Comparison of ENCODE assay signal across 10 cellular contexts in genomic region chr17:16255481-16255901, GRCh38. TPM values are rescaled to one million over a fixed set of nuclear protein-coding genes. Genes with fewer than 3 reads are reported as not detected.
DNase-seq lines count a peak whose midpoint lies in the region; ATAC-seq and FAIRE-seq lines count a peak whose summit lies in the region.
"Had no signal": no experiment of that assay in that cellular context is flagged by ENCODE, and none has a peak within 500 bp of the region (broad histone marks: within the 10 kb centered on the region; RNA-seq: fewer than 3 reads in every experiment).

No MANE protein-coding gene starts in this region.

- H3K36me3 ChIP-seq in MG63: no peaks in the 10 kb centered on the region
- peaks cover 0 to 6% of the 10 kb centered on the region in 2 experiments for H3K36me3 ChIP-seq in mesenchymal stem cell (ENCODE audit: control insufficient read depth in 1 of 2, insufficient read depth in 2 of 2, low read depth in 1 of 2, low read length in 2 of 2)
- no peaks in the 10 kb centered on the region for H3K36me3 ChIP-seq in stomach smooth muscle (ENCODE audit: control insufficient read depth in 2 of 2, insufficient read depth in 2 of 2, low read length in 2 of 2)
- peaks cover 0 to 5% (median 3%) of the 10 kb centered on the region in 3 experiments for H3K36me3 ChIP-seq in naive thymus-derived CD4-positive, alpha-beta T cell (ENCODE audit: control insufficient read depth in 2 of 3, insufficient read depth in 3 of 3, low read length in 3 of 3)

- FAIRE-seq in RCC 7860 (lab: Jason Lieb, UNC): no peak

- peaks cover 0 to 2% (median 0%) of the 10 kb centered on the region in 11 donors for H3K9me3 Mint-ChIP-seq in naive thymus-derived CD4-positive, alpha-beta T cell
- H3K9me3 Mint-ChIP-seq: natural killer cell treated with Interleukin-12 subunit alpha and Interleukin-12 subunit beta and Interleukin-15 and Interleukin-18, amount 100 ng/mL, for 72 hours had no signal

- POLR2A ChIA-PET in naive thymus-derived CD4-positive, alpha-beta T cell (lab: Charles Lee): no interaction called here

- no peak overlapping the region for H2BK12ac ChIP-seq in mesenchymal stem cell (ENCODE audit: low read length in 2 of 2)

- no peak overlapping the region for H3K23ac ChIP-seq in mesenchymal stem cell (ENCODE audit: low read length in 2 of 2)

- peaks cover 2% of the 10 kb centered on the region for H3K4me1 ChIP-seq in mesenchymal stem cell (ENCODE audit: control insufficient read depth, insufficient read depth, low read depth, low read length)
- peaks cover 6% of the 10 kb centered on the region for H3K4me1 ChIP-seq in stomach smooth muscle (ENCODE audit: control insufficient read depth, insufficient read depth, low read length)
- H3K4me1 ChIP-seq in naive thymus-derived CD4-positive, alpha-beta T cell (ENCODE audit: control insufficient read depth in 2 of 2, insufficient read depth in 2 of 2, low read length in 2 of 2): no peaks in the 10 kb centered on the region

- no peak overlapping the region for H2AFZ ChIP-seq in mesenchymal stem cell (ENCODE audit: low read depth, low read length)

- H3K4me3 ChIP-seq in MG63 (no peak overlapping the region), mesenchymal stem cell (ENCODE audit: insufficient read depth in 1 of 2, low read depth in 1 of 2, low read length in 2 of 2) (peak overlapping the region in 1 of 2 experiments; percentile 60), stomach smooth muscle (ENCODE audit: low read length in 2 of 2) (peak overlapping the region in 1 of 2 donors; percentile 57)
- no peak overlapping the region for H3K4me3 ChIP-seq in naive thymus-derived CD4-positive, alpha-beta T cell (ENCODE audit: low read length)

- H3K4ac ChIP-seq in mesenchymal stem cell (ENCODE audit: low read depth in 1 of 2, low read length in 2 of 2): no peak overlapping the region

- H3K9ac ChIP-seq in mesenchymal stem cell (ENCODE audit: low read length) (peak overlapping the region; percentile 65), stomach smooth muscle (ENCODE audit: low read length in 2 of 2) (peak overlapping the region; percentile 3 to 43)

- no peak overlapping the region for H2BK120ac ChIP-seq in mesenchymal stem cell (ENCODE audit: low read depth, low read length)

- H3K4me2 ChIP-seq in mesenchymal stem cell (ENCODE audit: low read length, poor library complexity, severe bottlenecking): no peak overlapping the region

- intact Hi-C loops in naive thymus-derived CD4-positive, alpha-beta T cell (cut with micrococcal nuclease): no loop called here

- H3K27me3 Mint-ChIP-seq in naive thymus-derived CD4-positive, alpha-beta T cell: no peaks in the 10 kb centered on the region
- H3K27me3 Mint-ChIP-seq: natural killer cell treated with Interleukin-12 subunit alpha and Interleukin-12 subunit beta and Interleukin-15 and Interleukin-18, amount 100 ng/mL, for 72 hours had no signal

- DNase-seq in MG63 (peak; percentile 74), ecto neural progenitor cell (ENCODE audit: low spot score) (peak; percentile 61), mesenchymal stem cell (no peak), RCC 7860 (ENCODE audit: low spot score) (no peak), NCI-H1417 (lab: John Stamatoyannopoulos, UW) (no peak)
- no peak for DNase-seq in activated effector memory CD4-positive, alpha-beta T cell treated with anti-CD3 and anti-CD28 coated beads, Interleukin-2, amount 50 U/mL, for 16 hours
- DNase-seq in naive thymus-derived CD4-positive, alpha-beta T cell: no peak
- DNase-seq: activated naive CD4-positive, alpha-beta T cell treated with Interleukin-2 at 50 U/mL for 16 hours had no signal

- 78% methylated on average over 4 of the region's 4 CpGs for whole genome bisulfite sequencing in mesenchymal stem cell

- ATAC-seq in naive thymus-derived CD4-positive, alpha-beta T cell: no peak
- ATAC-seq: natural killer cell treated with Interleukin-12 subunit alpha and Interleukin-12 subunit beta and Interleukin-15 and Interleukin-18, amount 100 ng/mL, for 72 hours had no signal

- H2AK5ac ChIP-seq in mesenchymal stem cell (ENCODE audit: low read length, severe bottlenecking): no peak overlapping the region

- H3K27me3 ChIP-seq in MG63: no peaks in the 10 kb centered on the region
- no peaks in the 10 kb centered on the region for H3K27me3 ChIP-seq in mesenchymal stem cell (ENCODE audit: control insufficient read depth in 1 of 2, insufficient read depth in 1 of 2, low read length in 2 of 2)
- no peaks in the 10 kb centered on the region for H3K27me3 ChIP-seq in stomach smooth muscle (ENCODE audit: control insufficient read depth in 1 of 2, insufficient read depth in 2 of 2, low read length in 2 of 2)
- H3K27me3 ChIP-seq in naive thymus-derived CD4-positive, alpha-beta T cell (ENCODE audit: control insufficient read depth in 2 of 2, insufficient read depth in 2 of 2, low read length in 2 of 2): no peaks in the 10 kb centered on the region

- no peak overlapping the region for H4K91ac ChIP-seq in mesenchymal stem cell (ENCODE audit: low read length)

- CTCF ChIA-PET in naive thymus-derived CD4-positive, alpha-beta T cell (lab: Charles Lee): no interaction called here

- no peak overlapping the region for H2BK5ac ChIP-seq in mesenchymal stem cell (ENCODE audit: low read depth, low read length, poor library complexity, severe bottlenecking)

- H3K9me3 ChIP-seq in MG63 (no peaks in the 10 kb centered on the region), mesenchymal stem cell (ENCODE audit: control insufficient read depth, low read length) (no peaks in the 10 kb centered on the region), stomach smooth muscle (ENCODE audit: control insufficient read depth in 2 of 2, low read length in 2 of 2) (no peaks in the 10 kb centered on the region)
- no peaks in the 10 kb centered on the region for H3K9me3 ChIP-seq in naive thymus-derived CD4-positive, alpha-beta T cell (ENCODE audit: control insufficient read depth in 2 of 3, low read length in 3 of 3)

- peak overlapping the region in 1 of 2 experiments; percentile 4 for H3K18ac ChIP-seq in mesenchymal stem cell (ENCODE audit: low read depth in 1 of 2, low read length in 2 of 2)

- H3K14ac ChIP-seq in mesenchymal stem cell (ENCODE audit: low read length in 2 of 2): no peak overlapping the region

- H3K27ac ChIP-seq in mesenchymal stem cell (ENCODE audit: low read length, poor library complexity, severe bottlenecking) (no peak overlapping the region), stomach smooth muscle (ENCODE audit: low read length) (peak overlapping the region; percentile 46)
- no peak overlapping the region for H3K27ac ChIP-seq in naive thymus-derived CD4-positive, alpha-beta T cell (ENCODE audit: low read depth, low read length)

- no peak overlapping the region for H3K27ac Mint-ChIP-seq in naive thymus-derived CD4-positive, alpha-beta T cell
- H3K27ac Mint-ChIP-seq: natural killer cell treated with Interleukin-12 subunit alpha and Interleukin-12 subunit beta and Interleukin-15 and Interleukin-18, amount 100 ng/mL, for 72 hours had no signal

- H3K79me1 ChIP-seq in mesenchymal stem cell (replicated peaks; ENCODE audit: low read length, poor library complexity, severe bottlenecking): peaks cover 9% of the 10 kb centered on the region

- H4K8ac ChIP-seq in mesenchymal stem cell (ENCODE audit: low read length): no peak overlapping the region

- H2BK15ac ChIP-seq in mesenchymal stem cell (ENCODE audit: low read depth, poor library complexity, severe bottlenecking): no peak overlapping the region

- H3K36me3 Mint-ChIP-seq in naive thymus-derived CD4-positive, alpha-beta T cell: peaks cover 0 to 51% (median 17%) of the 10 kb centered on the region in 5 donors
- H3K36me3 Mint-ChIP-seq: natural killer cell treated with Interleukin-12 subunit alpha and Interleukin-12 subunit beta and Interleukin-15 and Interleukin-18, amount 100 ng/mL, for 72 hours had no signal

- H3K4me1 Mint-ChIP-seq in naive thymus-derived CD4-positive, alpha-beta T cell: peaks cover 0 to 19% (median 10%) of the 10 kb centered on the region in 7 donors

- H3K4me3 Mint-ChIP-seq in naive thymus-derived CD4-positive, alpha-beta T cell: no peak overlapping the region
- H3K4me3 Mint-ChIP-seq: natural killer cell treated with Interleukin-12 subunit alpha and Interleukin-12 subunit beta and Interleukin-15 and Interleukin-18, amount 100 ng/mL, for 72 hours had no signal

RNA-seq across cellular contexts. Expression of gene PIGL, which starts 38.5 kb away (rescaled TPM):
- total RNA-seq in MG63 (2014; rRNA removed; shearing (Covaris generic); ENCODE audit: low replicate concordance): 5.7 and 19.0 TPM in 2 replicates
- polyA plus RNA-seq in mesenchymal stem cell (2013, experiment 1 of 2): 15.5 TPM
- 15.0 TPM for polyA plus RNA-seq in mesenchymal stem cell (2013, experiment 2 of 2)
- total RNA-seq in naive thymus-derived CD4-positive, alpha-beta T cell: 10 to 100 TPM; 34.1 to 82.5 (median 75.3) TPM
- polyA plus RNA-seq in naive thymus-derived CD4-positive, alpha-beta T cell: 10 to 100 TPM; 12.3 to 15.2 TPM

RNA-seq across cellular contexts. Expression of gene NCOR1, which starts 40.2 kb away (rescaled TPM):
- 19.8 and 41.6 TPM in 2 replicates for total RNA-seq in MG63 (2014; rRNA removed; shearing (Covaris generic); ENCODE audit: low replicate concordance)
- polyA plus RNA-seq in mesenchymal stem cell (2013, experiment 1 of 2): 52.9 TPM
- 49.7 TPM for polyA plus RNA-seq in mesenchymal stem cell (2013, experiment 2 of 2)
- total RNA-seq in naive thymus-derived CD4-positive, alpha-beta T cell: 100 to 1,000 TPM; 131 to 169 (median 149) TPM
- polyA plus RNA-seq in naive thymus-derived CD4-positive, alpha-beta T cell: 100 to 1,000 TPM in 1 of 2 donors, 10 to 100 TPM in 1; 75.8 to 165 TPM

Comparison
In these comparisons a context has a peak if more than half of its experiments do, and no peak if none do; other contexts are left out.
1. DNase-seq: peak in MG63 (single experiment) and ecto neural progenitor cell (single experiment); none in mesenchymal stem cell (single experiment), RCC 7860 (single experiment), activated effector memory CD4-positive, alpha-beta T cell treated with anti-CD3 and anti-CD28 coated beads, Interleukin-2, amount 50 U/mL, for 16 hours (single experiment), NCI-H1417 (0 of 3) and naive thymus-derived CD4-positive, alpha-beta T cell (0 of 9).